Comparison of ENCODE assay signal across 1 cellular context in genomic region chr16:4884972-4885874, GRCh38.
TF ChIP-seq lines count a peak whose summit lies in the region.

No MANE protein-coding gene starts in this region.

TF ChIP-seq in GM12878, 131 proteins besides CTCF, POLR2A, EP300 and RAD21:
- TF ChIP-seq PBX3 (IDR thresholded peaks at IDR 0.05; ENCODE audit: insufficient replicate concordance, low read depth, low read length) (no peak), ZBTB11 (CRISPR knock-in tag; IDR thresholded peaks at IDR 0.05) (no peak), ATF3 (IDR thresholded peaks at IDR 0.05; ENCODE audit: borderline replicate concordance, extremely low read depth, low read depth, low read length) (no peak), TCF3 (IDR thresholded peaks at IDR 0.05; ENCODE audit: borderline replicate concordance, insufficient read depth, low read depth, low read length) (no peak), GATAD2B (conservative IDR thresholded peaks at IDR 0.05; ENCODE audit: low read depth) (no peak)
